12 cellular contexts compared by ENCODE assay signal in the genomic region with DNA sequence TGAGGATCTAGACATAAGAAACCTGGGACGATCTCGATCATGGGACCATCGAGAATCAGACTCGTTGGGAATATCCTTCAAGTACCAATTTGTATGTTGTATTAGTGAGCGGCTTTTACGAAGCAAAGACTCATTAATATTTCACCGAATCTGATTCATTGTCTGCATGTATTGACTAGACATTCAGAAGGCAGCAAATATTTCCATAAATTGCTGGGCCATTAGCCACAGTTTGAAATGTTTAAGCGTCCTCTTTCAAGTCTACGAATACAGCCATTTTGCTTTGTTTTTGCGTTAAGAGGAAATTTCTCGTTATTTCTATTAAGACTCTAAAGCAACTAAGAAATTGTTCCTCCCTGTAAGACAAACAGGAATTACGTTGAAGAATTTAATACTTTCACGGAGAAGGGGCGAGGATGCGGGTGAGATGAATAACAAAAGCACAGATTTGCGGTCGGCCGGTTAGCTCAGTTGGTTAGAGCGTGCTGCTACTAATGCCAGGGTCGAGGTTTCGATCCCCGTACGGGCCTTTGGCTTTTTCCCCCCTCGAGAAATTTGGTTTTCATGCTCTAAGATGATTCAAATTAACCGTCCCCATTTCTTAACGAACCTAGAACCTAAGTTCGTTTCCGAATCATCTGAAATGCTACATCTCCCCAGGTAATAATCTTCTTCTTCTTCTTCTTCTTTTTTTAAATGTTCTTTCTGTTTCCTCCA. TPM values are rescaled to one million over a fixed set of nuclear protein-coding genes. Genes with fewer than 3 reads are reported as not detected.
A peak's percentile ranks its signal among the peaks of the same experiment; 100 is the strongest.
DNase-seq lines count a peak whose midpoint lies in the region; ATAC-seq, FAIRE-seq and TF ChIP-seq lines count a peak whose summit lies in the region.
"Had no signal": no experiment of that assay in that cellular context is flagged by ENCODE, and none has a peak within 500 bp of the region (broad histone marks: within the 10 kb centered on the region; RNA-seq: fewer than 3 reads in every experiment).

No MANE protein-coding gene starts in this region.

- H3K9me3 Mint-ChIP-seq in naive thymus-derived CD4-positive, alpha-beta T cell, result peaks cover 8 to 94% (median 71%) of the 10 kb centered on the region in 11 donors

- DNase-seq in NCI-H146 treated with DMSO at 0.1 percent for 48 hours (lab: John Stamatoyannopoulos, UW; ENCODE audit: unreplicated experiment) (peak; percentile 21), bronchial epithelial cell (ENCODE audit: low read depth) (peak; percentile 75), stomach (no peak), NCI-H2081 (lab: John Stamatoyannopoulos, UW) (no peak), mucosa of gallbladder (ENCODE audit: low spot score) (no peak)
- no peak for DNase-seq in naive thymus-derived CD4-positive, alpha-beta T cell
- DNase-seq in stimulated activated CD4-positive, alpha-beta T cell treated with anti-CD3 and anti-CD28 coated beads, Interleukin-1b, Interleukin-23, amount 100 ng/mL, for 48 hours, result no peak
- DNase-seq: NCI-H510A; stimulated activated naive B cell treated with anti-CD40 and anti-IgM and Interleukin-4, amounts not matched to agents 10 μg/mL and 1 μg/mL and 100 μg/mL, for 72 hours had no signal

- H3K4me3 ChIP-seq in GM08714 (ENCODE audit: low read length), result peak overlapping the region; percentile 24
- no peak overlapping the region for H3K4me3 ChIP-seq in bronchial epithelial cell (ENCODE audit: low read depth, low read length)
- H3K4me3 ChIP-seq in naive thymus-derived CD4-positive, alpha-beta T cell (ENCODE audit: low read length), result no peak overlapping the region
- no peak overlapping the region for H3K4me3 ChIP-seq in stomach

- POLR2A ChIA-PET in naive thymus-derived CD4-positive, alpha-beta T cell (lab: Charles Lee), result interaction anchor here (0.6 kb wide), 1 partner anchor 765 kb away, joined by 4 read pairs; no protein-coding TSS in a partner anchor

- TF ChIP-seq CTCF in bronchial epithelial cell (IDR thresholded peaks at IDR 0.05; ENCODE audit: insufficient read depth, low read length, severe bottlenecking) (no peak), stomach (IDR thresholded peaks at IDR 0.05) (no peak)

- no peak for TF ChIP-seq EP300 in stomach (IDR thresholded peaks at IDR 0.05)

- intact Hi-C loops in naive thymus-derived CD4-positive, alpha-beta T cell (cut with micrococcal nuclease), result loop anchor here (5.0 to 10.0 kb wide), 4 partner anchors 59 to 1521 kb away; no protein-coding TSS in a partner anchor
- intact Hi-C loops in stomach (cut with DNase I; ENCODE audit: low total_unique reads), result no loop called here

- 19 to 28% (median 27%) methylated on average over 28 of the region's 28 CpGs for WGBS in stomach, 5 donors

- peaks cover 3 to 30% (median 9%) of the 10 kb centered on the region in 5 donors for H3K36me3 Mint-ChIP-seq in naive thymus-derived CD4-positive, alpha-beta T cell

- no peak for ATAC-seq in naive thymus-derived CD4-positive, alpha-beta T cell
- ATAC-seq: stimulated activated naive B cell treated with anti-CD40 and anti-IgM and Interleukin-4, amounts not matched to agents 10 μg/mL and 1 μg/mL and 100 μg/mL, for 72 hours had no signal

- no peak for TF ChIP-seq POLR2A in stomach (IDR thresholded peaks at IDR 0.05)

- no peaks in the 10 kb centered on the region for H3K4me1 ChIP-seq in naive thymus-derived CD4-positive, alpha-beta T cell (ENCODE audit: control insufficient read depth in 2 of 2, insufficient read depth in 2 of 2, low read length in 2 of 2)
- peaks cover 0 to 3% (median 0%) of the 10 kb centered on the region in 4 donors for H3K4me1 ChIP-seq in stomach
- H3K4me1 ChIP-seq: parathyroid adenoma had no signal

- peaks cover 0 to 56% (median 15%) of the 10 kb centered on the region in 3 experiments for H3K9me3 ChIP-seq in naive thymus-derived CD4-positive, alpha-beta T cell (ENCODE audit: control insufficient read depth in 2 of 3, low read length in 3 of 3)
- H3K9me3 ChIP-seq in stomach, result peaks cover 0 to 55% (median 45%) of the 10 kb centered on the region in 4 donors

- peaks cover 80 to 95% (median 93%) of the 10 kb centered on the region in 5 donors for H3K27me3 Mint-ChIP-seq in naive thymus-derived CD4-positive, alpha-beta T cell

- peak overlapping the region in 2 of 10 donors; percentile 11 to 43 for H3K4me3 Mint-ChIP-seq in naive thymus-derived CD4-positive, alpha-beta T cell
- H3K4me3 Mint-ChIP-seq: stimulated activated naive B cell treated with anti-CD40 and anti-IgM and Interleukin-4, amounts not matched to agents 10 μg/mL and 1 μg/mL and 100 μg/mL, for 72 hours had no signal

- no peaks in the 10 kb centered on the region for H3K36me3 ChIP-seq in bronchial epithelial cell (ENCODE audit: control insufficient read depth, insufficient read depth, low read length)
- H3K36me3 ChIP-seq in naive thymus-derived CD4-positive, alpha-beta T cell (ENCODE audit: control insufficient read depth in 2 of 3, insufficient read depth in 3 of 3, low read length in 3 of 3), result no peaks in the 10 kb centered on the region
- no peaks in the 10 kb centered on the region for H3K36me3 ChIP-seq in stomach

- no peak for FAIRE-seq in bronchial epithelial cell (lab: Jason Lieb, UNC)

- peak overlapping the region in 6 of 9 donors; percentile 7 to 67 (median 38) for H3K27ac Mint-ChIP-seq in naive thymus-derived CD4-positive, alpha-beta T cell
- H3K27ac Mint-ChIP-seq: stimulated activated naive B cell treated with anti-CD40 and anti-IgM and Interleukin-4, amounts not matched to agents 10 μg/mL and 1 μg/mL and 100 μg/mL, for 72 hours had no signal

- peaks cover 3% of the 10 kb centered on the region for H3K27me3 ChIP-seq in bronchial epithelial cell (ENCODE audit: control insufficient read depth, insufficient read depth, low read length)
- H3K27me3 ChIP-seq in naive thymus-derived CD4-positive, alpha-beta T cell (ENCODE audit: control insufficient read depth in 2 of 2, insufficient read depth in 2 of 2, low read length in 2 of 2), result peaks cover 25 to 81% of the 10 kb centered on the region in 2 donors
- H3K27me3 ChIP-seq in stomach, result peaks cover 34 to 100% (median 89%) of the 10 kb centered on the region in 3 donors

- no peak overlapping the region for H3K27ac ChIP-seq in naive thymus-derived CD4-positive, alpha-beta T cell (ENCODE audit: low read depth, low read length)
- H3K27ac ChIP-seq in stomach, result no peak overlapping the region
- H3K27ac ChIP-seq: parathyroid adenoma had no signal

- CTCF ChIA-PET in naive thymus-derived CD4-positive, alpha-beta T cell (lab: Charles Lee), result no interaction called here

- H3K4me1 Mint-ChIP-seq in naive thymus-derived CD4-positive, alpha-beta T cell, result peaks cover 0 to 5% (median 0%) of the 10 kb centered on the region in 7 donors

RNA-seq across cellular contexts. Expression of a gene that starts 18.5 kb away (rescaled TPM):
- total RNA-seq in bronchial epithelial cell (not detected in 2 replicates), stomach (not detected), mucosa of gallbladder (not detected)
- total RNA-seq in naive thymus-derived CD4-positive, alpha-beta T cell, result not detected
- polyA plus RNA-seq in naive thymus-derived CD4-positive, alpha-beta T cell, result not detected
- not detected for polyA plus RNA-seq in stomach
- total RNA-seq: activated CD8-positive, alpha-beta memory T cell treated with anti-CD3 and anti-CD28 coated beads for 36 hours had no signal

RNA-seq across cellular contexts. Expression of a gene that starts 46.1 kb away (rescaled TPM):
- total RNA-seq in bronchial epithelial cell (4.5 and 15.1 TPM in 2 replicates), stomach (10 to 100 TPM in 2 of 5 donors, 1 to 10 TPM in 2, not detected in 1; 2.2 to 36.2 (median 11.3) TPM), mucosa of gallbladder (35.1 TPM)
- under 1 TPM in 4 of 5 experiments, not detected in 1; 0.40 to 0.92 (median 0.55) TPM for total RNA-seq in naive thymus-derived CD4-positive, alpha-beta T cell
- polyA plus RNA-seq in naive thymus-derived CD4-positive, alpha-beta T cell, result 1 to 10 TPM in 1 of 2 donors, under 1 TPM in 1; 0.82 to 2.0 TPM
- polyA plus RNA-seq in stomach, result 10 to 100 TPM in 2 of 3 donors, 1 to 10 TPM in 1; 7.4 to 23.7 (median 18.5) TPM

Comparison
In these comparisons a context has a peak if more than half of its experiments do, and no peak if none do; other contexts are left out.
1. DNase-seq: peak in NCI-H146 treated with DMSO at 0.1 percent for 48 hours (single experiment) and bronchial epithelial cell (single experiment); none in naive thymus-derived CD4-positive, alpha-beta T cell (0 of 9), stomach (single experiment), NCI-H2081 (0 of 2), mucosa of gallbladder (single experiment) and stimulated activated CD4-positive, alpha-beta T cell treated with anti-CD3 and anti-CD28 coated beads, Interleukin-1b, Interleukin-23, amount 100 ng/mL, for 48 hours (single experiment).